ENCODE assay signal across 9 cellular contexts in genomic region chr17:38727661-38728220, GRCh38. TPM values are rescaled to one million over a fixed set of nuclear protein-coding genes. Genes with fewer than 3 reads are reported as not detected.
A peak's percentile ranks its signal among the peaks of the same experiment; 100 is the strongest.
DNase-seq lines count a peak whose midpoint lies in the region; ATAC-seq and TF ChIP-seq lines count a peak whose summit lies in the region.
"Had no signal": no experiment of that assay in that cellular context is flagged by ENCODE, and none has a peak within 500 bp of the region (broad histone marks: within the 10 kb centered on the region; RNA-seq: fewer than 3 reads in every experiment).

No MANE protein-coding gene starts in this region.

- no peak overlapping the region for H2BK15ac ChIP-seq in IMR-90 (ENCODE audit: low read depth, low read length)

- H3K27me3 ChIP-seq in IMR-90 (ENCODE audit: control insufficient read depth, insufficient read depth, low read length) = no peaks in the 10 kb centered on the region
- H3K27me3 ChIP-seq in esophagus (ENCODE audit: control insufficient read depth in 1 of 2, insufficient read depth in 2 of 2, low read length in 2 of 2) = no peaks in the 10 kb centered on the region

- H3K36me3 ChIP-seq in IMR-90 (ENCODE audit: control insufficient read depth, insufficient read depth, low read length) (peaks cover 20% of the 10 kb centered on the region), esophagus (ENCODE audit: control insufficient read depth in 2 of 2, insufficient read depth in 2 of 2, low read length in 1 of 2) (peaks cover 3 to 12% of the 10 kb centered on the region in 2 donors)

- 100% methylated on average over 2 of the region's 9 CpGs; no CpG with 5 or more reads in 1 of the 2 experiments for WGBS in IMR-90 (ENCODE audit: extremely low coverage in 2 of 2, insufficient read length in 1 of 2), 2 experiments
- WGBS in esophagus, 2 donors = 65 to 70% methylated on average over 9 of the region's 9 CpGs

- H2BK5ac ChIP-seq in IMR-90 (ENCODE audit: low read depth, low read length, poor library complexity, severe bottlenecking) = no peak overlapping the region

- dilution Hi-C loops in IMR-90 (cut with HindIII; ENCODE audit: low sequenced_read_pairs, unreplicated experiment) = no loop called here

- H4K91ac ChIP-seq in IMR-90 (ENCODE audit: insufficient read depth, low read depth, low read length) = no peak overlapping the region

- no peak overlapping the region for H4K8ac ChIP-seq in IMR-90 (ENCODE audit: low read depth in 2 of 2, low read length in 2 of 2)

- in situ Hi-C loops in IMR-90 (cut with MboI; ENCODE audit: low sequenced_read_pairs) = no loop called here

- TSS peak; percentile 41 for BruUV-seq in IMR-90 (replicated peaks; lab: Mats Ljungman, UMichigan)

- H4K5ac ChIP-seq in IMR-90 (ENCODE audit: low read depth, low read length) = no peak overlapping the region

- CTCF ChIA-PET in IMR-90 (lab: Yijun Ruan, JAX) = no interaction called here

- no peak overlapping the region for H2AK9ac ChIP-seq in IMR-90 (replicated peaks; ENCODE audit: low read depth, low read length, poor library complexity)

- H3K9ac ChIP-seq in IMR-90 (ENCODE audit: low read depth, low read length) = no peak overlapping the region

- H3K4me2 ChIP-seq in IMR-90 (ENCODE audit: low read depth, low read length) = no peak overlapping the region

- no peak overlapping the region for H3K18ac ChIP-seq in IMR-90 (ENCODE audit: low read depth, low read length)

- H3K4me3 ChIP-seq in IMR-90 (ENCODE audit: insufficient read depth, low read depth, low read length) = no peak overlapping the region
- H3K4me3 ChIP-seq in esophagus (ENCODE audit: low read depth in 1 of 2, low read length in 2 of 2) = no peak overlapping the region

- H2BK120ac ChIP-seq in IMR-90 (ENCODE audit: low read depth, low read length) = no peak overlapping the region

- DNase-seq in IMR-90 (no peak), NCI-H1417 treated with DMSO at 0.1 percent for 48 hours (lab: John Stamatoyannopoulos, UW) (no peak), NCI-H1105 (lab: John Stamatoyannopoulos, UW) (no peak), SHP77 treated with DMSO at 0.1 percent for 48 hours (lab: John Stamatoyannopoulos, UW) (no peak), DMS114 treated with DMSO at 0.1 percent for 48 hours (lab: John Stamatoyannopoulos, UW; ENCODE audit: unreplicated experiment) (no peak)
- DNase-seq in activated CD8-positive, alpha-beta memory T cell treated with anti-CD3 and anti-CD28 coated beads for 48 hours (ENCODE audit: low read depth in 2 of 3, low spot score in 2 of 3) = peak in 2 of 3 experiments; percentile 55 to 70
- peak; percentile 79 for DNase-seq in stimulated activated CD8-positive, alpha-beta memory T cell treated with anti-CD3 and anti-CD28 coated beads, Interleukin-15, amount 100 ng/mL, for 48 hours (ENCODE audit: low read depth in 2 of 2)
- DNase-seq: islet precursor cell had no signal

- TF ChIP-seq RAD21 in IMR-90 (IDR thresholded peaks at IDR 0.05; ENCODE audit: low read length) = no peak

- no peak overlapping the region for H3K23ac ChIP-seq in IMR-90 (ENCODE audit: low read depth, low read length)

- TF ChIP-seq CTCF in IMR-90 (conservative IDR thresholded peaks at IDR 0.05; ENCODE audit: low read depth, low read length) = no peak

- intact Hi-C loops in IMR-90 (cut with micrococcal nuclease) = no loop called here

- H2BK20ac ChIP-seq in IMR-90 (ENCODE audit: low read depth, low read length) = no peak overlapping the region

- H3K9me3 ChIP-seq in IMR-90 (ENCODE audit: control insufficient read depth, insufficient read depth, low read length) (no peaks in the 10 kb centered on the region), esophagus (ENCODE audit: control insufficient read depth in 2 of 2, insufficient read depth in 1 of 2, low read depth in 1 of 2, low read length in 1 of 2) (no peaks in the 10 kb centered on the region)

- H3K9me1 ChIP-seq in IMR-90 (ENCODE audit: insufficient read depth, low read length) = 0 out of 2 replicates have a peak, but pooled peaks cover 11% of the 10 kb centered on the region

- no peak overlapping the region for H3K14ac ChIP-seq in IMR-90 (replicated peaks; ENCODE audit: low read depth, low read length)

- H4K20me1 ChIP-seq in IMR-90 (ENCODE audit: insufficient read depth, low read length) = peaks cover 13% of the 10 kb centered on the region

- H3K79me1 ChIP-seq in IMR-90 (ENCODE audit: low read depth in 1 of 2, low read length in 2 of 2) = peaks cover 11 to 33% of the 10 kb centered on the region in 2 experiments; a peak in 3 of 4 replicates

- ATAC-seq in IMR-90 (ENCODE audit: low read depth) = no peak

- H3K27ac ChIP-seq in IMR-90 (ENCODE audit: insufficient read depth, low read length) (no peak overlapping the region), esophagus (ENCODE audit: low read depth in 2 of 2, low read length in 1 of 2) (peak overlapping the region; percentile 21 to 30)

- H3K4me1 ChIP-seq in IMR-90 (ENCODE audit: control insufficient read depth, insufficient read depth, low read length) (peaks cover 12% of the 10 kb centered on the region), esophagus (ENCODE audit: control insufficient read depth in 2 of 2, insufficient read depth in 2 of 2, low read length in 1 of 2) (peaks cover 2 to 17% of the 10 kb centered on the region in 2 donors)

- H2AFZ ChIP-seq in IMR-90 (replicated peaks; ENCODE audit: low read length, poor library complexity) = no peak overlapping the region

- POLR2A ChIA-PET in IMR-90 (lab: Charles Lee; ENCODE audit: unreplicated experiment) = no interaction called here

- H2AK5ac ChIP-seq in IMR-90 (ENCODE audit: low read depth, low read length) = no peak overlapping the region

- H3K4ac ChIP-seq in IMR-90 (ENCODE audit: low read depth, low read length) = no peak overlapping the region

- TF ChIP-seq POLR2A in IMR-90 (IDR thresholded peaks at IDR 0.05; ENCODE audit: low read depth, low read length) = no peak

- no peak overlapping the region for H3K56ac ChIP-seq in IMR-90 (ENCODE audit: extremely low read depth, insufficient read depth, low read length)

TF ChIP-seq in IMR-90, 13 proteins besides CTCF, POLR2A, EP300 and RAD21:
- TF ChIP-seq MAFK (IDR thresholded peaks at IDR 0.05; ENCODE audit: low read depth, low read length) = no peak
- TF ChIP-seq MAZ (IDR thresholded peaks at IDR 0.05; ENCODE audit: borderline replicate concordance, low read depth, low read length) = no peak
- TF ChIP-seq ELK1 (IDR thresholded peaks at IDR 0.05; ENCODE audit: borderline replicate concordance, low read depth, low read length) = no peak
- no peak for TF ChIP-seq SMC3 (IDR thresholded peaks at IDR 0.05; ENCODE audit: low read depth, low read length)
- no peak for TF ChIP-seq CHD1 (IDR thresholded peaks at IDR 0.05; ENCODE audit: low read depth, low read length)
- no peak for TF ChIP-seq MXI1 (IDR thresholded peaks at IDR 0.05; ENCODE audit: borderline replicate concordance, low read depth, low read length)
- TF ChIP-seq NFE2L2 (IDR thresholded peaks at IDR 0.05; ENCODE audit: low read depth, low read length) = no peak
- TF ChIP-seq BHLHE40 (IDR thresholded peaks at IDR 0.05; ENCODE audit: low read depth, low read length) = no peak
- TF ChIP-seq RCOR1 (IDR thresholded peaks at IDR 0.05; ENCODE audit: insufficient replicate concordance, low read length) = no peak
- TF ChIP-seq CEBPB (IDR thresholded peaks at IDR 0.05; ENCODE audit: low read depth, low read length) = no peak

RNA-seq across cellular contexts. Expression of gene CISD3, which starts 2.4 kb away (rescaled TPM):
- total RNA-seq in IMR-90 (2012; rRNA removed) = 1.3 and 1.4 TPM in 2 replicates
- 14.1 and 20.3 TPM in 2 replicates for polyA plus RNA-seq in IMR-90 (2012; rRNA removed)
- polyA plus RNA-seq in IMR-90 (2012; cell fraction: cytosol; rRNA removed) = 5.4 and 10.6 TPM in 2 replicates
- polyA plus RNA-seq in IMR-90 (2012; cell fraction: nucleus; rRNA removed; ENCODE audit: low replicate concordance) = 2.6 and 4.6 TPM in 2 replicates
- 10 to 100 TPM; 14.5 to 28.5 TPM for polyA plus RNA-seq in esophagus

RNA-seq across cellular contexts. Expression of gene PCGF2, which starts 20.4 kb away (rescaled TPM):
- 1.1 and 1.4 TPM in 2 replicates for total RNA-seq in IMR-90 (2012; rRNA removed)
- 18.2 and 27.8 TPM in 2 replicates for polyA plus RNA-seq in IMR-90 (2012; rRNA removed)
- polyA plus RNA-seq in IMR-90 (2012; cell fraction: cytosol; rRNA removed) = 17.3 and 39.2 TPM in 2 replicates
- 30.3 and 77.5 TPM in 2 replicates for polyA plus RNA-seq in IMR-90 (2012; cell fraction: nucleus; rRNA removed; ENCODE audit: low replicate concordance)
- 10 to 100 TPM in 1 of 2 donors, 1 to 10 TPM in 1; 9.4 to 22.4 TPM for polyA plus RNA-seq in esophagus

RNA-seq across cellular contexts. Expression of gene MLLT6, which starts 22.7 kb away (rescaled TPM):
- total RNA-seq in IMR-90 (2012; rRNA removed) = 7.2 and 7.5 TPM in 2 replicates
- polyA plus RNA-seq in IMR-90 (2012; rRNA removed) (21.2 and 22.7 TPM in 2 replicates), esophagus (10 to 100 TPM; 20.9 to 66.1 TPM)
- 6.7 and 12.1 TPM in 2 replicates for polyA plus RNA-seq in IMR-90 (2012; cell fraction: cytosol; rRNA removed)
- polyA plus RNA-seq in IMR-90 (2012; cell fraction: nucleus; rRNA removed; ENCODE audit: low replicate concordance) = 94.6 and 103 TPM in 2 replicates

RNA-seq across cellular contexts. Expression of gene PSMB3, which starts 24.8 kb away (rescaled TPM):
- 510 and 828 TPM in 2 replicates for total RNA-seq in IMR-90 (2012; rRNA removed)
- polyA plus RNA-seq in IMR-90 (2012; rRNA removed) (480 and 525 TPM in 2 replicates), esophagus (100 to 1,000 TPM; 198 to 204 TPM)
- 600 and 763 TPM in 2 replicates for polyA plus RNA-seq in IMR-90 (2012; cell fraction: cytosol; rRNA removed)
- polyA plus RNA-seq in IMR-90 (2012; cell fraction: nucleus; rRNA removed; ENCODE audit: low replicate concordance) = 201 and 228 TPM in 2 replicates

RNA-seq across cellular contexts. Expression of gene EPOP, which starts 53.0 kb away (rescaled TPM):
- total RNA-seq in IMR-90 (2012; rRNA removed) = 0.28 and 0.36 TPM in 2 replicates
- polyA plus RNA-seq in IMR-90 (2012; rRNA removed) (0.80 and 0.82 TPM in 2 replicates), esophagus (1 to 10 TPM; 1.1 to 1.9 TPM)
- 0.77 and 0.79 TPM in 2 replicates for polyA plus RNA-seq in IMR-90 (2012; cell fraction: cytosol; rRNA removed)
- 0.49 and 0.57 TPM in 2 replicates for polyA plus RNA-seq in IMR-90 (2012; cell fraction: nucleus; rRNA removed; ENCODE audit: low replicate concordance)

Comparison
In these comparisons a context has a peak if more than half of its experiments do, and no peak if none do; other contexts are left out.
1. DNase-seq: peak in activated CD8-positive, alpha-beta memory T cell treated with anti-CD3 and anti-CD28 coated beads for 48 hours (2 of 3) and stimulated activated CD8-positive, alpha-beta memory T cell treated with anti-CD3 and anti-CD28 coated beads, Interleukin-15, amount 100 ng/mL, for 48 hours (2 of 2); none in IMR-90 (single experiment), NCI-H1417 treated with DMSO at 0.1 percent for 48 hours (single experiment), NCI-H1105 (single experiment), SHP77 treated with DMSO at 0.1 percent for 48 hours (single experiment) and DMS114 treated with DMSO at 0.1 percent for 48 hours (single experiment).